In genomic region chr7:95525503-95525902, GRCh38 we compare ENCODE assay signal across 1 cellular context.
TF ChIP-seq lines count a peak whose summit lies in the region.

No MANE protein-coding gene starts in this region.

TF ChIP-seq in HepG2, 621 proteins besides CTCF, POLR2A, EP300 and RAD21 (continued from another document):
- TF ChIP-seq ZHX2 (IDR thresholded peaks at IDR 0.05; ENCODE audit: low read depth) (no peak), ZHX2 (CRISPR knock-in tag; IDR thresholded peaks at IDR 0.05; ENCODE audit: borderline replicate concordance) (no peak), ZNF232 (CRISPR knock-in tag; IDR thresholded peaks at IDR 0.05; ENCODE audit: borderline replicate concordance) (no peak), TEAD3 (CRISPR knock-in tag; optimal IDR thresholded peaks at IDR 0.05; ENCODE audit: borderline replicate concordance) (no peak), SATB2 (CRISPR knock-in tag; IDR thresholded peaks at IDR 0.05) (no peak), PITX1 (CRISPR knock-in tag; IDR thresholded peaks at IDR 0.05) (no peak), ZNF101 (CRISPR knock-in tag; IDR thresholded peaks at IDR 0.05; ENCODE audit: borderline replicate concordance, low read depth) (no peak), RARA (CRISPR knock-in tag; IDR thresholded peaks at IDR 0.05) (no peak), PAX8 (CRISPR knock-in tag; IDR thresholded peaks at IDR 0.05; ENCODE audit: borderline replicate concordance) (no peak), KLF6 (CRISPR knock-in tag; IDR thresholded peaks at IDR 0.05) (no peak), KDM4B (CRISPR knock-in tag; IDR thresholded peaks at IDR 0.05) (no peak), TOPORS (CRISPR knock-in tag; IDR thresholded peaks at IDR 0.05) (no peak), ZNF24 (IDR thresholded peaks at IDR 0.05) (no peak), ZNF234 (CRISPR knock-in tag; conservative IDR thresholded peaks at IDR 0.05) (no peak), MED8 (CRISPR knock-in tag; IDR thresholded peaks at IDR 0.05; ENCODE audit: insufficient replicate concordance) (no peak), ZNF619 (CRISPR knock-in tag; IDR thresholded peaks at IDR 0.05) (no peak)
- TF ChIP-seq, protein P1, sequence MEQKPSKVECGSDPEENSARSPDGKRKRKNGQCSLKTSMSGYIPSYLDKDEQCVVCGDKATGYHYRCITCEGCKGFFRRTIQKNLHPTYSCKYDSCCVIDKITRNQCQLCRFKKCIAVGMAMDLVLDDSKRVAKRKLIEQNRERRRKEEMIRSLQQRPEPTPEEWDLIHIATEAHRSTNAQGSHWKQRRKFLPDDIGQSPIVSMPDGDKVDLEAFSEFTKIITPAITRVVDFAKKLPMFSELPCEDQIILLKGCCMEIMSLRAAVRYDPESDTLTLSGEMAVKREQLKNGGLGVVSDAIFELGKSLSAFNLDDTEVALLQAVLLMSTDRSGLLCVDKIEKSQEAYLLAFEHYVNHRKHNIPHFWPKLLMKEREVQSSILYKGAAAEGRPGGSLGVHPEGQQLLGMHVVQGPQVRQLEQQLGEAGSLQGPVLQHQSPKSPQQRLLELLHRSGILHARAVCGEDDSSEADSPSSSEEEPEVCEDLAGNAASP (CRISPR knock-in tag; IDR thresholded peaks at IDR 0.05; ENCODE audit: borderline replicate concordance) = no peak
TF ChIP-seq in HepG2: peak in this region for 0.
